12 cellular contexts compared by ENCODE assay signal in the genomic region with DNA sequence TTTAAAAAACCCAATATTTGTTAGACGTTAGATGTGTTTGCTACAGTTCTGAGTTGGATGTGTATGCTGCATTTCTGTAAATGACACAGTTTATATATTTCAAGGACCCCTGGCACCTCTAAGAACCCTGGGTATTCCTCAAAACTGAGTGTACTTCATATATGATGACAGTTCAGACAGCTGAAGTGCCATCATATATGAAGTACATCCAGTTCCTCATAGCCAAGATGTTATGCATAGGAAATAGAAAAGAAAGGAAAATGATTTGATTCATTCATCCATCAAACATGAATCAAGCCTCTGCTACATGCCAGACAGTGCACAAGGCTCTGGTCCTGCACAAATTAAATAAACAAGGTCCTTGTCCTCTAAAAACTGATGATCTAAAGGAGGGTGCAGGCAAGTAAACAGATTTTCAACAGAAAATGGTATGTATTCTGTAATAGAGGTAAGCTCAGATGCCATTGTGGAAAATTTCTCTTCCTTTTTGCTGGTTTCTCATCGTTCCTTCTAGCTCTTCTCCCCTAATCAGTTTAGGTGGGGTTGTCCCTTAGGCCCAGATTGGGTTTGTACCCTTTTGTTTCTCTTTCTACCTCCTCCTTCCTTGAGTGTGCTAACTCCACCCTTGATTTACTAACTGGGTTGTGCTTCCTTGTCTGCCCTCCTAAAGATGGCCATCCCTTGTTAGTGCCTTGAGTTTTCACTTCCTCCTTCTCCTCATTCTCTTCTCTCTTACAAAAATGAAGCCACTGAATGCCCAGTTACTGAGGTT. TPM values are rescaled to one million over a fixed set of nuclear protein-coding genes. Genes with fewer than 3 reads are reported as not detected.
A peak's percentile ranks its signal among the peaks of the same experiment; 100 is the strongest.
DNase-seq lines count a peak whose midpoint lies in the region; ATAC-seq and TF ChIP-seq lines count a peak whose summit lies in the region.
"Had no signal": no experiment of that assay in that cellular context is flagged by ENCODE, and none has a peak within 500 bp of the region (broad histone marks: within the 10 kb centered on the region; RNA-seq: fewer than 3 reads in every experiment).

No MANE protein-coding gene starts in this region.

- H3K36me3 Mint-ChIP-seq in activated CD4-positive, alpha-beta T cell treated with anti-CD3 and anti-CD28 coated beads for 36 hours (ENCODE audit: low read depth) = no peaks in the 10 kb centered on the region

- ATAC-seq in HG03039 (IDR thresholded peaks at IDR 0.05; ENCODE audit: unreplicated experiment) = peak; percentile 57
- no peak for ATAC-seq in activated CD4-positive, alpha-beta T cell treated with anti-CD3 and anti-CD28 coated beads for 36 hours

- H3K27me3 Mint-ChIP-seq in activated CD4-positive, alpha-beta T cell treated with anti-CD3 and anti-CD28 coated beads for 36 hours = peaks cover 20% of the 10 kb centered on the region

- no peak overlapping the region for H3K27ac Mint-ChIP-seq in activated CD4-positive, alpha-beta T cell treated with anti-CD3 and anti-CD28 coated beads for 36 hours

- H3K4me3 Mint-ChIP-seq in activated CD4-positive, alpha-beta T cell treated with anti-CD3 and anti-CD28 coated beads for 36 hours = no peak overlapping the region

- intact Hi-C loops in activated CD4-positive, alpha-beta T cell treated with anti-CD3 and anti-CD28 coated beads for 36 hours (cut with DNase I, micrococcal nuclease) = no loop called here

- H3K4me1 Mint-ChIP-seq in activated CD4-positive, alpha-beta T cell treated with anti-CD3 and anti-CD28 coated beads for 36 hours = no peaks in the 10 kb centered on the region

- no peak for TF ChIP-seq CTCF in GM10266 (IDR thresholded peaks at IDR 0.05; ENCODE audit: control insufficient read depth, insufficient read depth, low read depth, missing control alignments)
- no peak for TF ChIP-seq CTCF in GM20000 (IDR thresholded peaks at IDR 0.05; ENCODE audit: extremely low read depth, missing control alignments)

- no peaks in the 10 kb centered on the region for H3K9me3 Mint-ChIP-seq in activated CD4-positive, alpha-beta T cell treated with anti-CD3 and anti-CD28 coated beads for 36 hours (ENCODE audit: low read depth)

- DNase-seq in GM10266 (ENCODE audit: extremely low spot score) (peak; percentile 11), GM20000 (ENCODE audit: low spot score) (peak; percentile 8), NOMO-1 treated with dmso at 0.1 percent for 144 hours (lab: John Stamatoyannopoulos, UW; ENCODE audit: unreplicated experiment) (peak; percentile 33)
- no peak for DNase-seq in activated CD4-positive, alpha-beta T cell treated with anti-CD3 and anti-CD28 coated beads for 1 hour
- no peak for DNase-seq in activated effector memory CD4-positive, alpha-beta T cell treated with Interleukin-2 at 50 U/mL for 16 hours
- no peak for DNase-seq in activated CD4-positive, alpha-beta T cell treated with anti-CD3 and anti-CD28 coated beads for 36 hours
- no peak for DNase-seq in activated CD8-positive, alpha-beta memory T cell treated with anti-CD3 and anti-CD28 coated beads for 24 hours
- DNase-seq: activated CD4-positive, alpha-beta T cell treated with anti-CD3 and anti-CD28 coated beads for 48 hours; GF-D8; hypothalamus; NCI-H1436 treated with DMSO at 0.1 percent for 48 hours had no signal

- CTCF ChIA-PET in activated CD4-positive, alpha-beta T cell treated with anti-CD3 and anti-CD28 coated beads for 36 hours (lab: Charles Lee) = no interaction called here

- POLR2A ChIA-PET in activated CD4-positive, alpha-beta T cell treated with anti-CD3 and anti-CD28 coated beads for 36 hours (lab: Charles Lee) = no interaction called here

RNA-seq across cellular contexts. Expression of gene SMIM30, which starts 25.3 kb away (rescaled TPM):
- 10 to 100 TPM; 36.0 to 38.5 TPM for total RNA-seq in activated CD4-positive, alpha-beta T cell treated with anti-CD3 and anti-CD28 coated beads for 36 hours

RNA-seq across cellular contexts. Expression of gene GPR85, which starts 57.0 kb away (rescaled TPM):
- not detected for total RNA-seq in activated CD4-positive, alpha-beta T cell treated with anti-CD3 and anti-CD28 coated beads for 36 hours

Comparison
In these comparisons a context has a peak if more than half of its experiments do, and no peak if none do; other contexts are left out.
1. DNase-seq: peak in GM10266 (single experiment), GM20000 (single experiment) and NOMO-1 treated with dmso at 0.1 percent for 144 hours (single experiment); none in activated CD4-positive, alpha-beta T cell treated with anti-CD3 and anti-CD28 coated beads for 1 hour (single experiment), activated effector memory CD4-positive, alpha-beta T cell treated with Interleukin-2 at 50 U/mL for 16 hours (single experiment), activated CD4-positive, alpha-beta T cell treated with anti-CD3 and anti-CD28 coated beads for 36 hours (single experiment) and activated CD8-positive, alpha-beta memory T cell treated with anti-CD3 and anti-CD28 coated beads for 24 hours (single experiment).